In genomic region chr7:17401806-17402627, GRCh38 we compare ENCODE assay signal across 9 cellular contexts.
A peak's percentile ranks its signal among the peaks of the same experiment; 100 is the strongest.
DNase-seq lines count a peak whose midpoint lies in the region; ATAC-seq, FAIRE-seq and TF ChIP-seq lines count a peak whose summit lies in the region.
"Had no signal": no experiment of that assay in that cellular context is flagged by ENCODE, and none has a peak within 500 bp of the region (broad histone marks: within the 10 kb centered on the region; RNA-seq: fewer than 3 reads in every experiment).

No MANE protein-coding gene starts in this region.

- H4K8ac ChIP-seq in mesenchymal stem cell (ENCODE audit: low read length), result no peak overlapping the region

- no peak overlapping the region for H2AFZ ChIP-seq in mesenchymal stem cell (ENCODE audit: low read depth, low read length)

- no peak for TF ChIP-seq POLR2A in transverse colon (IDR thresholded peaks at IDR 0.05)

- H3K14ac ChIP-seq in mesenchymal stem cell (ENCODE audit: low read length in 2 of 2), result no peak overlapping the region

- H3K4me1 ChIP-seq in mesenchymal stem cell (ENCODE audit: control insufficient read depth, insufficient read depth, low read depth, low read length) (no peaks in the 10 kb centered on the region), transverse colon (no peaks in the 10 kb centered on the region)

- H2AK5ac ChIP-seq in mesenchymal stem cell (ENCODE audit: low read length, severe bottlenecking), result no peak overlapping the region

- no peak overlapping the region for H4K91ac ChIP-seq in mesenchymal stem cell (ENCODE audit: low read length)

- no peaks in the 10 kb centered on the region for H3K36me3 ChIP-seq in mesenchymal stem cell (ENCODE audit: control insufficient read depth in 1 of 2, insufficient read depth in 2 of 2, low read depth in 1 of 2, low read length in 2 of 2)
- H3K36me3 ChIP-seq in transverse colon, result no peaks in the 10 kb centered on the region

- no peaks in the 10 kb centered on the region for H3K9me3 Mint-ChIP-seq in activated naive CD8-positive, alpha-beta T cell (ENCODE audit: low read depth)

- H3K9ac ChIP-seq in mesenchymal stem cell (ENCODE audit: low read length), result no peak overlapping the region

- H3K27me3 Mint-ChIP-seq in activated naive CD8-positive, alpha-beta T cell, result peaks cover 8% of the 10 kb centered on the region

- intact Hi-C loops in transverse colon (cut with DNase I; ENCODE audit: low total_unique reads), result no loop called here

- H3K27me3 ChIP-seq in mesenchymal stem cell (ENCODE audit: control insufficient read depth in 1 of 2, insufficient read depth in 1 of 2, low read length in 2 of 2), result no peaks in the 10 kb centered on the region
- H3K27me3 ChIP-seq in transverse colon, result no peaks in the 10 kb centered on the region

- no peak for TF ChIP-seq EP300 in transverse colon (IDR thresholded peaks at IDR 0.05; ENCODE audit: low read depth)

- H3K9me3 ChIP-seq in mesenchymal stem cell (ENCODE audit: control insufficient read depth, low read length) (no peaks in the 10 kb centered on the region), transverse colon (no peaks in the 10 kb centered on the region)

- H3K27ac ChIP-seq in mesenchymal stem cell (ENCODE audit: low read length, poor library complexity, severe bottlenecking) (no peak overlapping the region), transverse colon (no peak overlapping the region)

- in situ Hi-C loops in transverse colon (cut with MboI; ENCODE audit: low pct_ligation_motif_present in 1 of 4, low pct_unique_long_range_greater_than_20kb in 1 of 4, low sequenced_read_pairs in 3 of 4), result no loop called here

- no peaks in the 10 kb centered on the region for H3K79me1 ChIP-seq in mesenchymal stem cell (replicated peaks; ENCODE audit: low read length, poor library complexity, severe bottlenecking)

- DNase-seq in frontal cortex (ENCODE audit: low spot score in 2 of 2), result no peak
- no peak for DNase-seq in mesenchymal stem cell
- DNase-seq in transverse colon, result no peak
- DNase-seq in T1000 (lab: John Stamatoyannopoulos, UW), result no peak
- DNase-seq: PC-3 had no signal

- no peaks in the 10 kb centered on the region for H3K36me3 Mint-ChIP-seq in activated naive CD8-positive, alpha-beta T cell

- H3K4me3 ChIP-seq in mesenchymal stem cell (ENCODE audit: insufficient read depth in 1 of 2, low read depth in 1 of 2, low read length in 2 of 2) (no peak overlapping the region), transverse colon (no peak overlapping the region)

- H3K27ac Mint-ChIP-seq in activated naive CD8-positive, alpha-beta T cell, result peak overlapping the region; percentile 41

- no peak for TF ChIP-seq CTCF in transverse colon (IDR thresholded peaks at IDR 0.05)

- H2BK15ac ChIP-seq in mesenchymal stem cell (ENCODE audit: low read depth, poor library complexity, severe bottlenecking), result no peak overlapping the region

- no peak for FAIRE-seq in frontal cortex (lab: Jason Lieb, UNC)

- H3K4me3 Mint-ChIP-seq in activated naive CD8-positive, alpha-beta T cell, result peak overlapping the region; percentile 14

- no peak overlapping the region for H3K18ac ChIP-seq in mesenchymal stem cell (ENCODE audit: low read depth in 1 of 2, low read length in 2 of 2)

- H2BK12ac ChIP-seq in mesenchymal stem cell (ENCODE audit: low read length in 2 of 2), result no peak overlapping the region

- peaks cover 16% of the 10 kb centered on the region for H3K4me1 Mint-ChIP-seq in activated naive CD8-positive, alpha-beta T cell (ENCODE audit: low read depth)

- H2BK120ac ChIP-seq in mesenchymal stem cell (ENCODE audit: low read depth, low read length), result no peak overlapping the region

- H3K23ac ChIP-seq in mesenchymal stem cell (ENCODE audit: low read length in 2 of 2), result no peak overlapping the region

- WGBS in mesenchymal stem cell, result 98% methylated on average over 2 of the region's 6 CpGs
- WGBS in transverse colon (ENCODE audit: low coverage in 1 of 2), 2 donors, result 69 to 71% methylated on average over 6 of the region's 6 CpGs

- H3K4me2 ChIP-seq in mesenchymal stem cell (ENCODE audit: low read length, poor library complexity, severe bottlenecking), result no peak overlapping the region

- ATAC-seq in GM18511 (IDR thresholded peaks at IDR 0.05; ENCODE audit: unreplicated experiment) (peak; percentile 78), GM21447 (IDR thresholded peaks at IDR 0.05; ENCODE audit: unreplicated experiment) (peak; percentile 74), HG03442 (IDR thresholded peaks at IDR 0.05; ENCODE audit: unreplicated experiment) (peak; percentile 60)
- ATAC-seq: PC-3 had no signal

- no peak overlapping the region for H3K4ac ChIP-seq in mesenchymal stem cell (ENCODE audit: low read depth in 1 of 2, low read length in 2 of 2)

- no peak overlapping the region for H2BK5ac ChIP-seq in mesenchymal stem cell (ENCODE audit: low read depth, low read length, poor library complexity, severe bottlenecking)
